Comparison of ENCODE assay signal across 8 cellular contexts in the genomic region with DNA sequence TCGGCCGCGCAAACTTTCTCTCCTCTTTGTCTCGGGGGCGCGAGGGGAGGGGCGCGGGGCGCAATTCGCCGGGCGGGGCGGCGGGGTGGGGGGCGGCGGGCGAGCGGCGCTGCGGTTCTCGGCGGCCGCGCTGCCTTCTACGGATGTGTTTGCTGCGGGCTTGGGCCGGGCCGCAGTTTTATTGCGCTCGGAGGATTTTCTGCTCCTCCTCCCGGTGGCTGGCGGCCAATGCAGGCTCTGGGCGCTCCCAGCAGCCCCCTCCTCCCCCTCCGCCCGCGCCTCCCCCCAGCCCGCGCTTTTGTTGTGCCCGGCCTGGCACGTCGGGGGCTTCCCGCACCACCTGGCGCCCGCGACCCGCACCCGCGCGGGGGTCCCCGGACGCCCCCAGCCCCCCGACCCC. TPM values are rescaled to one million over a fixed set of nuclear protein-coding genes. Genes with fewer than 3 reads are reported as not detected.
DNase-seq lines count a peak whose midpoint lies in the region; ATAC-seq and TF ChIP-seq lines count a peak whose summit lies in the region.

A gene with protein sequence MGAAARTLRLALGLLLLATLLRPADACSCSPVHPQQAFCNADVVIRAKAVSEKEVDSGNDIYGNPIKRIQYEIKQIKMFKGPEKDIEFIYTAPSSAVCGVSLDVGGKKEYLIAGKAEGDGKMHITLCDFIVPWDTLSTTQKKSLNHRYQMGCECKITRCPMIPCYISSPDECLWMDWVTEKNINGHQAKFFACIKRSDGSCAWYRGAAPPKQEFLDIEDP (minus strand): TSS at position 154 of the 400 bp plus-strand sequence. CDS start 299 bp downstream, outside the sequence.

- POLR2A ChIA-PET in activated CD4-positive, alpha-beta memory T cell treated with anti-CD3 and anti-CD28 coated beads, Interleukin-2, amount 10 ng/mL, durations not matched to agents 7 days and 5 days (lab: Charles Lee) = no interaction called here

- CTCF ChIA-PET in activated CD4-positive, alpha-beta memory T cell treated with anti-CD3 and anti-CD28 coated beads, Interleukin-2, amount 10 ng/mL, durations not matched to agents 7 days and 5 days (lab: Charles Lee) = no interaction called here

- H3K36me3 ChIP-seq in duodenal mucosa (ENCODE audit: control insufficient read depth in 1 of 2, insufficient read depth in 2 of 2, low read length in 2 of 2) = no peaks in the 10 kb centered on the region

- H3K9ac ChIP-seq in duodenal mucosa (ENCODE audit: low read depth in 1 of 2, low read length in 2 of 2) = peak within 1 kb of the TSS; percentile 57 to 59

- peaks cover 0 to 2% of the 10 kb centered on the region in 2 donors for H3K27me3 ChIP-seq in duodenal mucosa (ENCODE audit: control insufficient read depth in 1 of 2, insufficient read depth in 2 of 2, low read length in 2 of 2)

- no peaks in the 10 kb centered on the region for H3K9me3 Mint-ChIP-seq in activated CD4-positive, alpha-beta memory T cell treated with anti-CD3 and anti-CD28 coated beads, Interleukin-2, amount 10 ng/mL, durations not matched to agents 7 days and 5 days

- H3K4me1 ChIP-seq in duodenal mucosa (ENCODE audit: control insufficient read depth in 1 of 2, insufficient read depth in 2 of 2, low read length in 2 of 2) = peaks cover 14 to 21% of the 10 kb centered on the region in 2 donors

- TF ChIP-seq CTCF in lower leg skin (IDR thresholded peaks at IDR 0.05) = no peak

- peaks cover 15% of the 10 kb centered on the region for H3K4me1 Mint-ChIP-seq in activated CD4-positive, alpha-beta memory T cell treated with anti-CD3 and anti-CD28 coated beads, Interleukin-2, amount 10 ng/mL, durations not matched to agents 7 days and 5 days

- no peak within 1 kb of the TSS for H3K27ac Mint-ChIP-seq in activated CD4-positive, alpha-beta memory T cell treated with anti-CD3 and anti-CD28 coated beads, Interleukin-2, amount 10 ng/mL, durations not matched to agents 7 days and 5 days

- peaks cover 35% of the 10 kb centered on the region for H3K27me3 Mint-ChIP-seq in activated CD4-positive, alpha-beta memory T cell treated with anti-CD3 and anti-CD28 coated beads, Interleukin-2, amount 10 ng/mL, durations not matched to agents 7 days and 5 days

- peak within 1 kb of the TSS; percentile 66 to 84 for H3K4me3 ChIP-seq in duodenal mucosa (ENCODE audit: low read depth in 1 of 2, low read length in 2 of 2)
- H3K4me3 ChIP-seq in lower leg skin (ENCODE audit: low read depth, poor library complexity, severe bottlenecking) = peak within 1 kb of the TSS; percentile 51

- peak within 1 kb of the TSS; percentile 56 for H3K4me3 Mint-ChIP-seq in activated CD4-positive, alpha-beta memory T cell treated with anti-CD3 and anti-CD28 coated beads, Interleukin-2, amount 10 ng/mL, durations not matched to agents 7 days and 5 days

- intact Hi-C loops in lower leg skin (cut with DNase I; ENCODE audit: low total_unique reads) = no loop called here

- H3K36me3 Mint-ChIP-seq in activated CD4-positive, alpha-beta memory T cell treated with anti-CD3 and anti-CD28 coated beads, Interleukin-2, amount 10 ng/mL, durations not matched to agents 7 days and 5 days (ENCODE audit: low read depth) = no peaks in the 10 kb centered on the region

- H3K27ac ChIP-seq in duodenal mucosa (ENCODE audit: low read depth, low read length) = peak within 1 kb of the TSS; percentile 85

- WGBS in lower leg skin, 2 donors = 0% methylated on average over 7 to 9 of the region's 52 CpGs

- H3K9me3 ChIP-seq in duodenal mucosa (ENCODE audit: control insufficient read depth in 1 of 2, low read length in 2 of 2) = no peaks in the 10 kb centered on the region

- TF ChIP-seq POLR2A in lower leg skin (IDR thresholded peaks at IDR 0.05) = peak in 1 of 2 donors; percentile 29

- ATAC-seq in HG03378 (IDR thresholded peaks at IDR 0.05; ENCODE audit: unreplicated experiment) = no peak

- DNase-seq in NCI-H2081 (lab: John Stamatoyannopoulos, UW) (peak; percentile 86 to 88), NCI-H2081 treated with DMSO at 0.1 percent for 48 hours (lab: John Stamatoyannopoulos, UW) (no peak), NCI-H524 treated with DMSO at 0.1 percent for 48 hours (lab: John Stamatoyannopoulos, UW) (peak; percentile 33), lower leg skin (ENCODE audit: low spot score in 2 of 2) (peak; percentile 81 to 97)
- DNase-seq in activated CD4-positive, alpha-beta memory T cell treated with anti-CD3 and anti-CD28 coated beads, Interleukin-2, amount 10 ng/mL, durations not matched to agents 7 days and 5 days = peak; percentile 71
- DNase-seq in stimulated activated CD4-positive, alpha-beta T cell treated with anti-CD3 and anti-CD28 coated beads, Interleukin-4, amount 100 ng/mL, for 24 hours = peak; percentile 57

RNA-seq across cellular contexts. Expression of the gene that starts here (rescaled TPM):
- total RNA-seq in activated CD4-positive, alpha-beta memory T cell treated with anti-CD3 and anti-CD28 coated beads, Interleukin-2, amount 10 ng/mL, durations not matched to agents 7 days and 5 days = 1 to 10 TPM; 3.3 TPM
- 100 to 1,000 TPM in 2 of 4 donors, 10 to 100 TPM in 2; 69.7 to 203 (median 94.8) TPM for total RNA-seq in lower leg skin

Comparison
In these comparisons a context has a peak if more than half of its experiments do, and no peak if none do; other contexts are left out.
1. RNA of the gene that starts here (total RNA-seq): 69.7 to 203 TPM in lower leg skin; 3.3 TPM in activated CD4-positive, alpha-beta memory T cell treated with anti-CD3 and anti-CD28 coated beads, Interleukin-2, amount 10 ng/mL, durations not matched to agents 7 days and 5 days; every median in the first group is over 10 times any median in the second.